Comparison of ENCODE assay signal across 8 cellular contexts in the genomic region with DNA sequence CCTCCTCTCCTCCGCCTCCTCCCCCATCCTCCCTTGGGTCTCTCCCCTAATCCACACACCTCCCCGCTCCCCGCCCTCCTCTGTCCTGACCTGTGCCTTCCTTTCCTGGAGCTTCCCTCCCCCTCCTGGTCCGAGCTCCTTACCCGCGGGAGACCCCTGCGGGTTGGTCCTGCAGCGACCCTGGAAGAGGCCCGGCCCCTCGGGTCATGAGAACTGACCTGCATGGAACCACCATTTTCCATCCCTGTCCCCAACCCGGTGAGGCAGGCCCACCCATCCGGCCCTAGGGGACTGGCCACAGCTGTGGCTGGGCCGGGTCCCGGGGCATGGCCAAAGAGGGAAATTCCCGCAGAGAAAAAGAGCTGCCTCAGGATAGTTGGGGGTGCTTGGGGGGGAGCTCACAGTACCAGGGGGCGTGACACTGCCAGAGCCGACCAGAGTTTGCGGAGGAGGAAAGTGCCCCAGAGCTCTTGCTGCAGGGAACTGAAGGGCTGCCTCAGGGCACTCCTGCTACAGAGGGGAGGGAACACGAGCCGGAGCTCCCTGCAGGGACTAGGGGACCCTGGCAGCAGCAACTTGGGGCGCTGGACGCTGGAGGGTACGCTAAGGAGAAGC. TPM values are rescaled to one million over a fixed set of nuclear protein-coding genes. Genes with fewer than 3 reads are reported as not detected.
DNase-seq lines count a peak whose midpoint lies in the region; ATAC-seq, FAIRE-seq and TF ChIP-seq lines count a peak whose summit lies in the region.

No MANE protein-coding gene starts in this region.

- H3F3A ChIP-seq in OCI-LY1 (ENCODE audit: insufficient read depth, low read length), result no peaks in the 10 kb centered on the region

- peaks cover 6% of the 10 kb centered on the region for H3K27me3 Mint-ChIP-seq in HFFc6 (ENCODE audit: insufficient read depth)

- peaks cover 9% of the 10 kb centered on the region for H3K36me3 Mint-ChIP-seq in HFFc6 (ENCODE audit: low read depth)
- no peaks in the 10 kb centered on the region for H3K36me3 Mint-ChIP-seq in stimulated activated effector memory CD8-positive, alpha-beta T cell treated with anti-CD3 and anti-CD28 coated beads, Interleukin-12 subunit alpha, Interleukin-12 subunit beta, amount 100 ng/mL, for 72 hours

- peak overlapping the region; percentile 14; the same call in 1 of the 2 replicates for H3K9ac ChIP-seq in OCI-LY1 (ENCODE audit: low read length)

- TF ChIP-seq POLR2A in GM12891 (IDR thresholded peaks at IDR 0.05; ENCODE audit: low read depth, low read length), result no peak

- no peak overlapping the region for H2AFZ ChIP-seq in OCI-LY1 (ENCODE audit: low read length)

- no peaks in the 10 kb centered on the region for H3K9me3 Mint-ChIP-seq in HFFc6
- H3K9me3 Mint-ChIP-seq in stimulated activated effector memory CD8-positive, alpha-beta T cell treated with anti-CD3 and anti-CD28 coated beads, Interleukin-12 subunit alpha, Interleukin-12 subunit beta, amount 100 ng/mL, for 72 hours, result no peaks in the 10 kb centered on the region

- peaks cover 38% of the 10 kb centered on the region for H3K4me1 Mint-ChIP-seq in HFFc6 (ENCODE audit: low read depth)
- peaks cover 40% of the 10 kb centered on the region for H3K4me1 Mint-ChIP-seq in stimulated activated effector memory CD8-positive, alpha-beta T cell treated with anti-CD3 and anti-CD28 coated beads, Interleukin-12 subunit alpha, Interleukin-12 subunit beta, amount 100 ng/mL, for 72 hours

- no peaks in the 10 kb centered on the region for H4K20me1 ChIP-seq in OCI-LY1 (ENCODE audit: insufficient read depth, low read length)

- ATAC-seq in activated CD4-positive, CD25-positive, alpha-beta regulatory T cell treated with anti-CD3 and anti-CD28 coated beads, Interleukin-2, amount 50 U/mL, for 24 hours, result peak; percentile 16 to 21
- peak; percentile 43 for ATAC-seq in stimulated activated effector memory CD8-positive, alpha-beta T cell treated with anti-CD3 and anti-CD28 coated beads, Interleukin-12 subunit alpha, Interleukin-12 subunit beta, amount 100 ng/mL, for 72 hours

- H3K36me3 ChIP-seq in OCI-LY1 (ENCODE audit: insufficient read depth, low read length), result no peaks in the 10 kb centered on the region

- peaks cover 10% of the 10 kb centered on the region for H3K27me3 ChIP-seq in OCI-LY1 (ENCODE audit: insufficient read depth, low read length)

- no peaks in the 10 kb centered on the region for H3K9me3 ChIP-seq in OCI-LY1 (ENCODE audit: low read length)

- DNase-seq in activated CD4-positive, CD25-positive, alpha-beta regulatory T cell (lab: John Stamatoyannopoulos, UW), result no peak
- DNase-seq in HFFc6 (peak; percentile 50), caudate nucleus (lab: John Stamatoyannopoulos, UW) (peak in 30 of 61 donors; percentile 26 to 73 (median 56)), kidney glomerular epithelial cell (lab: John Stamatoyannopoulos, UW) (peak; percentile 66), GM12891 (ENCODE audit: insufficient read length, low spot score) (no peak)
- no peak for DNase-seq in stimulated activated effector memory CD8-positive, alpha-beta T cell treated with anti-CD3 and anti-CD28 coated beads, Interleukin-12 subunit alpha, Interleukin-12 subunit beta, amount 100 ng/mL, for 72 hours (ENCODE audit: low spot score in 2 of 2)

- peaks cover 22% of the 10 kb centered on the region for H3K4me1 ChIP-seq in OCI-LY1 (ENCODE audit: insufficient read depth, low read length, severe bottlenecking)

- no peaks in the 10 kb centered on the region for H3K79me2 ChIP-seq in OCI-LY1 (ENCODE audit: insufficient read depth, low read length)

- H3K9me2 ChIP-seq in OCI-LY1 (ENCODE audit: low read depth, low read length), result no peaks in the 10 kb centered on the region

- H3K27ac ChIP-seq in OCI-LY1 (ENCODE audit: low read depth, low read length, poor library complexity, severe bottlenecking), result no peak overlapping the region
- H3K27ac ChIP-seq in caudate nucleus (ENCODE audit: low read depth, low read length), result peak overlapping the region; percentile 92

- peak overlapping the region; percentile 97 for H3K27ac Mint-ChIP-seq in HFFc6
- peak overlapping the region; percentile 61 for H3K27ac Mint-ChIP-seq in stimulated activated effector memory CD8-positive, alpha-beta T cell treated with anti-CD3 and anti-CD28 coated beads, Interleukin-12 subunit alpha, Interleukin-12 subunit beta, amount 100 ng/mL, for 72 hours

- H3K4me3 Mint-ChIP-seq in HFFc6, result peak overlapping the region; percentile 95
- peak overlapping the region; percentile 83 for H3K4me3 Mint-ChIP-seq in stimulated activated effector memory CD8-positive, alpha-beta T cell treated with anti-CD3 and anti-CD28 coated beads, Interleukin-12 subunit alpha, Interleukin-12 subunit beta, amount 100 ng/mL, for 72 hours

- peak overlapping the region; percentile 78 for H3K4me2 ChIP-seq in OCI-LY1 (ENCODE audit: low read length)

- TF ChIP-seq CTCF in HFFc6 (IDR thresholded peaks at IDR 0.05) (no peak), OCI-LY1 (IDR thresholded peaks at IDR 0.05; ENCODE audit: low read length) (no peak)

- FAIRE-seq in GM12891 (lab: Jason Lieb, UNC), result no peak

- H3K4me3 ChIP-seq in OCI-LY1 (ENCODE audit: low read depth, low read length, poor library complexity, severe bottlenecking), result peak overlapping the region; percentile 55

TF ChIP-seq in GM12891, 5 proteins besides CTCF, POLR2A, EP300 and RAD21:
- no peak for TF ChIP-seq POU2F2 (IDR thresholded peaks at IDR 0.05; ENCODE audit: low read depth, low read length)

RNA-seq across cellular contexts. Expression of gene ARHGEF40, which starts 0.6 kb away (rescaled TPM):
- 10 to 100 TPM; 30.4 to 43.0 (median 40.8) TPM for total RNA-seq in HFFc6 (2021; fragmentation: NEBNext Ultra II Directional; extraction: Animal tissue kit (Norgen Biotek cat#: 25700))
- polyA plus RNA-seq in GM12891 (2012; ENCODE audit: low read depth, missing spikeins), result 0.05 TPM

RNA-seq across cellular contexts. Expression of gene RNASE8, which starts 13.1 kb away (rescaled TPM):
- total RNA-seq in HFFc6 (2021; fragmentation: NEBNext Ultra II Directional; extraction: Animal tissue kit (Norgen Biotek cat#: 25700)), result not detected
- not detected for polyA plus RNA-seq in GM12891 (2012; ENCODE audit: low read depth, missing spikeins)

RNA-seq across cellular contexts. Expression of gene ZNF219, which starts 27.7 kb away (rescaled TPM):
- total RNA-seq in HFFc6 (2021; fragmentation: NEBNext Ultra II Directional; extraction: Animal tissue kit (Norgen Biotek cat#: 25700)), result 10 to 100 TPM in 2 of 6 experiments, 1 to 10 TPM in 4; 5.3 to 11.2 (median 6.6) TPM
- 1.5 TPM for polyA plus RNA-seq in GM12891 (2012; ENCODE audit: low read depth, missing spikeins)

RNA-seq across cellular contexts. Expression of gene RNASE7, which starts 28.6 kb away (rescaled TPM):
- not detected for total RNA-seq in HFFc6 (2021; fragmentation: NEBNext Ultra II Directional; extraction: Animal tissue kit (Norgen Biotek cat#: 25700))
- not detected for polyA plus RNA-seq in GM12891 (2012; ENCODE audit: low read depth, missing spikeins)

RNA-seq across cellular contexts. Expression of gene TMEM253, which starts 30.1 kb away (rescaled TPM):
- total RNA-seq in HFFc6 (2021; fragmentation: NEBNext Ultra II Directional; extraction: Animal tissue kit (Norgen Biotek cat#: 25700)), result under 1 TPM in 2 of 6 experiments, not detected in 4; 0.18 to 0.35 TPM
- polyA plus RNA-seq in GM12891 (2012; ENCODE audit: low read depth, missing spikeins), result not detected

Comparison
In these comparisons a context has a peak if more than half of its experiments do, and no peak if none do; other contexts are left out.
1. DNase-seq: peak in HFFc6 (single experiment) and kidney glomerular epithelial cell (single experiment); none in activated CD4-positive, CD25-positive, alpha-beta regulatory T cell (0 of 4), stimulated activated effector memory CD8-positive, alpha-beta T cell treated with anti-CD3 and anti-CD28 coated beads, Interleukin-12 subunit alpha, Interleukin-12 subunit beta, amount 100 ng/mL, for 72 hours (0 of 2) and GM12891 (single experiment).